11 cellular contexts compared by ENCODE assay signal in the genomic region with DNA sequence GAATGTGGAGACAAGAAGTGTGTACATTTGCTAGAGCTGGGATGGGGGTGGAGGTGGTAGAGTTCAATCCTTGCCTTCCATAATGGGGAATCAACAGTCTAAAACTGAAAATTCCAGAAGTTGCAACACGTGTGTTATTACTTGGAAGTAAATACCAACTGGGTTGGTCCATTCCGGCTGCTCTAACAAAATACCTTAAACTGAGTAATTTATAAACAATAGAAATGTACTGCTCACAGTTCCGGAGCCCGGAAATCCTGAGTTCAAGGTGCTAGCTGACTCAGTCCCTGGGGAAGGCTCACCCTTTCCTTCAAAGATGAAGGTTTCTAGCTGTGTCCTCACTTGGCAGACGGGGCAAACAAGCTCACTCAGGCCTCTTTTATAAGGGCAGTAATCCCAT. TPM values are rescaled to one million over a fixed set of nuclear protein-coding genes. Genes with fewer than 3 reads are reported as not detected.
DNase-seq lines count a peak whose midpoint lies in the region; ATAC-seq, FAIRE-seq and TF ChIP-seq lines count a peak whose summit lies in the region.
"Had no signal": no experiment of that assay in that cellular context is flagged by ENCODE, and none has a peak within 500 bp of the region (broad histone marks: within the 10 kb centered on the region; RNA-seq: fewer than 3 reads in every experiment).

No MANE protein-coding gene starts in this region.

- peak overlapping the region; percentile 47 for H3K4me2 ChIP-seq in endothelial cell of umbilical vein (ENCODE audit: insufficient read depth, low read length)

- intact Hi-C loops in endothelial cell of umbilical vein (cut with micrococcal nuclease): loop anchor here (1.0 to 10.0 kb wide), 4 partner anchors 14 to 918 kb away; no protein-coding TSS in a partner anchor
- intact Hi-C loops in lower lobe of right lung (cut with DNase I): no loop called here

- no peaks in the 10 kb centered on the region for H3K9me3 ChIP-seq in MG63
- no peaks in the 10 kb centered on the region for H3K9me3 ChIP-seq in endothelial cell of umbilical vein (replicated peaks; ENCODE audit: control insufficient read depth, insufficient read depth, low read length)
- H3K9me3 ChIP-seq in lower lobe of right lung: peaks cover 5% of the 10 kb centered on the region

- ATAC-seq in lower lobe of right lung (peak in 1 of 2 donors; percentile 19), GM18519 (IDR thresholded peaks at IDR 0.05; ENCODE audit: low FRiP score, unreplicated experiment) (no peak)
- ATAC-seq: activated CD8-positive, alpha-beta T cell treated with anti-CD3 and anti-CD28 coated beads, Interleukin-2, amount 10 ng/mL, durations not matched to agents 7 days and 5 days had no signal

- no peaks in the 10 kb centered on the region for H3K36me3 ChIP-seq in MG63
- H3K36me3 ChIP-seq in endothelial cell of umbilical vein (ENCODE audit: control insufficient read depth in 2 of 2, extremely low read depth in 1 of 2, insufficient read depth in 2 of 2, low read length in 2 of 2): no peaks in the 10 kb centered on the region
- H3K36me3 ChIP-seq in lower lobe of right lung: no peaks in the 10 kb centered on the region

- no TSS peak for BruUV-seq in endothelial cell of umbilical vein (replicated peaks; lab: Mats Ljungman, UMichigan)

- H2AFZ ChIP-seq in endothelial cell of umbilical vein (ENCODE audit: low read depth, low read length): no peak overlapping the region

- H3K9me1 ChIP-seq in endothelial cell of umbilical vein (replicated peaks; ENCODE audit: control insufficient read depth, extremely low read depth, insufficient read depth, low read length): no peaks in the 10 kb centered on the region

- TF ChIP-seq CTCF in endothelial cell of umbilical vein (IDR thresholded peaks at IDR 0.05; ENCODE audit: extremely low read depth in 1 of 2, insufficient read depth in 1 of 2, low read depth in 1 of 2, low read length in 2 of 2) (no peak), lower lobe of right lung (IDR thresholded peaks at IDR 0.05) (no peak)

- H3K27ac ChIP-seq in endothelial cell of umbilical vein (ENCODE audit: insufficient read depth, low read depth, low read length) (peak overlapping the region; percentile 96), lower lobe of right lung (peak overlapping the region; percentile 0)

- no peak overlapping the region for H3K4me3 ChIP-seq in MG63
- no peak overlapping the region for H3K4me3 ChIP-seq in endothelial cell of umbilical vein (replicated peaks in 1 of 3; ENCODE audit: insufficient read depth in 1 of 3, low read depth in 1 of 3, low read length in 3 of 3)
- H3K4me3 ChIP-seq in lower lobe of right lung: no peak overlapping the region

- dilution Hi-C loops in endothelial cell of umbilical vein (cut with MboI; ENCODE audit: extremely low pct_ligation_motif_present, low sequenced_read_pairs): loop anchor here (5.0 to 25.0 kb wide), 2 partner anchors 70 to 170 kb away; no protein-coding TSS in a partner anchor

- CTCF ChIA-PET in endothelial cell of umbilical vein (lab: Charles Lee): interaction anchor here (0.7 to 4.1 kb wide), 13 partner anchors 11 to 200 kb away, joined by 3 to 32 read pairs (median 4); partner anchors contain the start of genes NAA20 and RIN2

- H4K20me1 ChIP-seq in endothelial cell of umbilical vein (replicated peaks; ENCODE audit: control insufficient read depth, extremely low read depth, insufficient read depth, low read length): no peaks in the 10 kb centered on the region

- FAIRE-seq in endothelial cell of umbilical vein (lab: Jason Lieb, UNC): peak; percentile 87

- H3K4me1 ChIP-seq in endothelial cell of umbilical vein (ENCODE audit: control insufficient read depth, extremely low read depth, insufficient read depth, low read length) (peaks cover 61% of the 10 kb centered on the region), lower lobe of right lung (peaks cover 39% of the 10 kb centered on the region)

- H3K9ac ChIP-seq in endothelial cell of umbilical vein (replicated peaks; ENCODE audit: extremely low read depth, insufficient read depth, low read length): peak overlapping the region; percentile 88

- H3K79me2 ChIP-seq in endothelial cell of umbilical vein (ENCODE audit: control insufficient read depth, insufficient read depth, low read length): no peaks in the 10 kb centered on the region

- DNase-seq in AG08396 (ENCODE audit: low spot score): peak; percentile 58
- peak; percentile 13 for DNase-seq in MG63
- DNase-seq in endothelial cell of umbilical vein (ENCODE audit: low read depth, low spot score): peak; percentile 99
- no peak for DNase-seq in lower lobe of right lung
- no peak for DNase-seq in ecto neural progenitor cell (ENCODE audit: low spot score)
- no peak for DNase-seq in SW480 (ENCODE audit: low spot score)
- DNase-seq in stimulated activated CD4-positive, alpha-beta T cell treated with anti-CD3 and anti-CD28 coated beads, Interleukin-12 subunit alpha, Interleukin-12 subunit beta, amount 100 ng/mL, for 4 hours: no peak
- DNase-seq: activated CD8-positive, alpha-beta T cell treated with anti-CD3 and anti-CD28 coated beads, Interleukin-2, amount 10 ng/mL, durations not matched to agents 7 days and 5 days; foreskin melanocyte; midbrain had no signal

- POLR2A ChIA-PET in endothelial cell of umbilical vein (lab: Charles Lee): interaction anchor here (0.6 to 1.4 kb wide), 8 partner anchors 10 to 177 kb away, joined by 3 to 13 read pairs (median 5); no protein-coding TSS in a partner anchor

- H3K27me3 ChIP-seq in MG63 (no peaks in the 10 kb centered on the region), endothelial cell of umbilical vein (ENCODE audit: control insufficient read depth in 2 of 2, insufficient read depth in 2 of 2, low read length in 2 of 2) (no peaks in the 10 kb centered on the region), lower lobe of right lung (ENCODE audit: low read depth) (no peaks in the 10 kb centered on the region)

- TF ChIP-seq POLR2A in endothelial cell of umbilical vein (IDR thresholded peaks at IDR 0.05; ENCODE audit: low read depth, low read length): peak; percentile 68

TF ChIP-seq in endothelial cell of umbilical vein, 7 proteins besides CTCF, POLR2A, EP300 and RAD21:
- TF ChIP-seq JUN (IDR thresholded peaks at IDR 0.05; ENCODE audit: borderline replicate concordance, insufficient read depth, insufficient read length, low read depth): peak; percentile 98
- TF ChIP-seq POLR2AphosphoS5 (IDR thresholded peaks at IDR 0.05; ENCODE audit: insufficient read depth, low read depth, low read length): peak; percentile 97
- TF ChIP-seq MAX (IDR thresholded peaks at IDR 0.05; ENCODE audit: insufficient read depth, insufficient read length): peak; percentile 67
- peak; percentile 41 for TF ChIP-seq GATA2 (IDR thresholded peaks at IDR 0.05; ENCODE audit: insufficient read depth, insufficient read length, low read depth, low read length)
- TF ChIP-seq EZH2 (IDR thresholded peaks at IDR 0.05; ENCODE audit: borderline replicate concordance, low read depth, low read length, severe bottlenecking): no peak
- peak; percentile 99 for TF ChIP-seq FOS (IDR thresholded peaks at IDR 0.05; ENCODE audit: borderline replicate concordance, insufficient read depth, low read length)
- TF ChIP-seq MYC (IDR thresholded peaks at IDR 0.05; ENCODE audit: low read depth, low read length): peak; percentile 5

RNA-seq across cellular contexts. Expression of gene RIN2, which starts 59.0 kb away (rescaled TPM):
- 14.3 and 15.2 TPM in 2 replicates for total RNA-seq in MG63 (2014; rRNA removed; shearing (Covaris generic); ENCODE audit: low replicate concordance)
- total RNA-seq in endothelial cell of umbilical vein (98.5 and 119 TPM in 2 replicates), lower lobe of right lung (101 TPM)
- 18.0 and 22.6 TPM in 2 replicates for polyA plus RNA-seq in endothelial cell of umbilical vein
- 26.4 and 28.1 TPM in 2 replicates for polyA plus RNA-seq in endothelial cell of umbilical vein (2011; cell fraction: cytosol; rRNA removed)
- polyA plus RNA-seq in endothelial cell of umbilical vein (2011; cell fraction: nucleus; rRNA removed): 78.0 and 79.9 TPM in 2 replicates
- polyA plus RNA-seq in endothelial cell of umbilical vein (2012): 44.9 and 47.0 TPM in 2 replicates
- polyA minus RNA-seq in endothelial cell of umbilical vein: 121 and 149 TPM in 2 replicates
- 9.7 TPM for polyA minus RNA-seq in endothelial cell of umbilical vein (2011; cell fraction: cytosol; rRNA and poly(A)+ RNA removed)
- 186 and 192 TPM in 2 replicates for polyA minus RNA-seq in endothelial cell of umbilical vein (2011; cell fraction: nucleus; rRNA and poly(A)+ RNA removed)
- total RNA-seq: activated CD8-positive, alpha-beta T cell treated with anti-CD3 and anti-CD28 coated beads, Interleukin-2, amount 10 ng/mL, durations not matched to agents 7 days and 5 days had no signal

Comparison
In these comparisons a context has a peak if more than half of its experiments do, and no peak if none do; other contexts are left out.
1. DNase-seq: peak in AG08396 (single experiment), MG63 (single experiment) and endothelial cell of umbilical vein (single experiment); none in lower lobe of right lung (single experiment), ecto neural progenitor cell (single experiment), SW480 (single experiment) and stimulated activated CD4-positive, alpha-beta T cell treated with anti-CD3 and anti-CD28 coated beads, Interleukin-12 subunit alpha, Interleukin-12 subunit beta, amount 100 ng/mL, for 4 hours (single experiment).